ENCODE assay signal across 14 cellular contexts in genomic region chr2:156907806-156908205, GRCh38.
A peak's percentile ranks its signal among the peaks of the same experiment; 100 is the strongest.
DNase-seq lines count a peak whose midpoint lies in the region; ATAC-seq, FAIRE-seq and TF ChIP-seq lines count a peak whose summit lies in the region.
"Had no signal": no experiment of that assay in that cellular context is flagged by ENCODE, and none has a peak within 500 bp of the region (broad histone marks: within the 10 kb centered on the region; RNA-seq: fewer than 3 reads in every experiment).

No MANE protein-coding gene starts in this region.

- no peak overlapping the region for H3K27ac ChIP-seq in gastrocnemius medialis
- H3K27ac ChIP-seq: upper lobe of left lung had no signal

- FAIRE-seq in bronchial epithelial cell (lab: Jason Lieb, UNC) = no peak

- ATAC-seq in GM18505 (IDR thresholded peaks at IDR 0.05; ENCODE audit: unreplicated experiment) (peak; percentile 62), GM21515 (IDR thresholded peaks at IDR 0.05; ENCODE audit: unreplicated experiment) (peak; percentile 50), HG03342 (IDR thresholded peaks at IDR 0.05; ENCODE audit: unreplicated experiment) (peak; percentile 60), gastrocnemius medialis (no peak)
- ATAC-seq: T-cell had no signal

- no peak overlapping the region for H3K4me3 ChIP-seq in bronchial epithelial cell (ENCODE audit: low read depth, low read length)
- no peak overlapping the region for H3K4me3 ChIP-seq in gastrocnemius medialis
- H3K4me3 ChIP-seq: upper lobe of left lung had no signal

- TF ChIP-seq POLR2A in GM18505 (IDR thresholded peaks at IDR 0.05; ENCODE audit: borderline replicate concordance, extremely low read depth, insufficient read depth, insufficient read length) (no peak), gastrocnemius medialis (IDR thresholded peaks at IDR 0.05) (no peak)

- H3K9me3 ChIP-seq in gastrocnemius medialis = no peaks in the 10 kb centered on the region
- H3K9me3 ChIP-seq: upper lobe of left lung had no signal

- H3K4me1 ChIP-seq in gastrocnemius medialis = no peaks in the 10 kb centered on the region
- H3K4me1 ChIP-seq: upper lobe of left lung had no signal

- no peak for TF ChIP-seq CTCF in bronchial epithelial cell (IDR thresholded peaks at IDR 0.05; ENCODE audit: insufficient read depth, low read length, severe bottlenecking)
- no peak for TF ChIP-seq CTCF in gastrocnemius medialis (IDR thresholded peaks at IDR 0.05 in 4 of 5, conservative IDR thresholded peaks at IDR 0.05 in 1 of 5)

- intact Hi-C loops in gastrocnemius medialis (cut with DNase I; ENCODE audit: low total_unique reads) = no loop called here

- in situ Hi-C loops in gastrocnemius medialis (cut with MboI; ENCODE audit: low sequenced_read_pairs in 4 of 4) = no loop called here

- H3K27me3 ChIP-seq in bronchial epithelial cell (ENCODE audit: control insufficient read depth, insufficient read depth, low read length) (no peaks in the 10 kb centered on the region), gastrocnemius medialis (no peaks in the 10 kb centered on the region)
- H3K27me3 ChIP-seq: upper lobe of left lung had no signal

- H3K36me3 ChIP-seq in bronchial epithelial cell (ENCODE audit: control insufficient read depth, insufficient read depth, low read length) = no peaks in the 10 kb centered on the region
- H3K36me3 ChIP-seq in gastrocnemius medialis = no peaks in the 10 kb centered on the region
- H3K36me3 ChIP-seq: upper lobe of left lung had no signal

- DNase-seq in bronchial epithelial cell (ENCODE audit: low read depth) = peak; percentile 76
- DNase-seq in NCI-H510A treated with DMSO at 0.1 percent for 48 hours (lab: John Stamatoyannopoulos, UW) = no peak
- DNase-seq in gastrocnemius medialis = no peak
- no peak for DNase-seq in activated CD4-positive, alpha-beta T cell treated with anti-CD3 and anti-CD28 coated beads, Interleukin-2, amount 50 U/mL, for 48 hours
- DNase-seq in DMS153 (lab: John Stamatoyannopoulos, UW) = no peak
- DNase-seq: activated CD4-positive, alpha-beta T cell treated with anti-CD3 and anti-CD28 coated beads, Interleukin-2, amount 50 U/mL, for 1 hour; activated naive CD4-positive, alpha-beta T cell; DMS79; NCI-H2081; T-cell; upper lobe of left lung had no signal

Comparison
In these comparisons a context has a peak if more than half of its experiments do, and no peak if none do; other contexts are left out.
1. ATAC-seq: peak in GM18505 (single experiment), GM21515 (single experiment) and HG03342 (single experiment); none in gastrocnemius medialis (0 of 2).